1 cellular context compared by ENCODE assay signal in genomic region chr12:123457980-123458779, GRCh38.
TF ChIP-seq lines count a peak whose summit lies in the region.

Gene SNRNP35, plus strand, starts transcription at chr12:123458139. Its CDS starts 7,402 bp downstream, at chr12:123465541.

TF ChIP-seq in GM12878, 131 proteins besides CTCF, POLR2A, EP300 and RAD21 (continued from another document and continues in another):
- TF ChIP-seq SKIL (IDR thresholded peaks at IDR 0.05; ENCODE audit: low read depth, poor library complexity, severe bottlenecking) (peak; percentile 85), DPF2 (IDR thresholded peaks at IDR 0.05) (peak; percentile 51; the same call in 1 of the 2 replicates), RBBP5 (conservative IDR thresholded peaks at IDR 0.05) (peak; percentile 76; the same call in 1 of the 2 replicates), RUNX3 (IDR thresholded peaks at IDR 0.05; ENCODE audit: low read length) (peak; percentile 29), BHLHE40 (IDR thresholded peaks at IDR 0.05; ENCODE audit: borderline replicate concordance in 1 of 2, low read depth in 2 of 2, low read length in 1 of 2) (peak; percentile 26 to 37; a peak in 2 of 4 replicates), SRF (IDR thresholded peaks at IDR 0.05; ENCODE audit: low read depth in 2 of 2, low read length in 2 of 2) (no peak), RELB (IDR thresholded peaks at IDR 0.05; ENCODE audit: low read depth) (peak; percentile 85), ZNF217 (IDR thresholded peaks at IDR 0.05) (peak; percentile 69; the same call in 1 of the 2 replicates), SMC3 (IDR thresholded peaks at IDR 0.05; ENCODE audit: borderline replicate concordance, low read length) (no peak), CREM (IDR thresholded peaks at IDR 0.05; ENCODE audit: low read depth) (peak; percentile 24; the same call in 1 of the 2 replicates), E2F8 (IDR thresholded peaks at IDR 0.05; ENCODE audit: low read depth, partially characterized antibody) (peak; percentile 69), SUPT20H (IDR thresholded peaks at IDR 0.05; ENCODE audit: borderline replicate concordance, control insufficient read depth, low read depth, low read length) (no peak), NKRF (conservative IDR thresholded peaks at IDR 0.05) (peak; percentile 90), POLR2AphosphoS5 (IDR thresholded peaks at IDR 0.05; ENCODE audit: low read length) (peak; percentile 81), HDAC2 (IDR thresholded peaks at IDR 0.05) (no peak), GATAD2B (conservative IDR thresholded peaks at IDR 0.05; ENCODE audit: low read depth) (peak; percentile 54), STAT1 (conservative IDR thresholded peaks at IDR 0.05) (no peak), IKZF1 (conservative IDR thresholded peaks at IDR 0.05) (peak; percentile 93), CHD2 (IDR thresholded peaks at IDR 0.05; ENCODE audit: borderline replicate concordance, low read depth, low read length) (peak; percentile 35; the same call in 1 of the 2 replicates), HSF1 (IDR thresholded peaks at IDR 0.05; ENCODE audit: low read depth, low read length) (no peak), NR2C1 (IDR thresholded peaks at IDR 0.05) (peak; percentile 62), JUND (IDR thresholded peaks at IDR 0.05; ENCODE audit: low read depth, low read length) (no peak), E2F4 (IDR thresholded peaks at IDR 0.05; ENCODE audit: low read depth, low read length) (0 out of 2 replicates have a peak, but pooled peaks have one; percentile 17), EGR1 (IDR thresholded peaks at IDR 0.05; ENCODE audit: borderline replicate concordance in 1 of 2, low read depth in 2 of 2, low read length in 2 of 2) (peak in 1 of 2 experiments; percentile 27; a peak in 1 of 3 replicates), ZBTB4 (CRISPR knock-in tag; IDR thresholded peaks at IDR 0.05) (no peak), SUZ12 (IDR thresholded peaks at IDR 0.05; ENCODE audit: unreplicated experiment) (no peak), FOXM1 (IDR thresholded peaks at IDR 0.05; ENCODE audit: low read depth, low read length) (peak; percentile 17; the same call in 1 of the 2 replicates), MEF2B (IDR thresholded peaks at IDR 0.05; ENCODE audit: partially characterized antibody, poor library complexity, severe bottlenecking) (peak; percentile 38), RAD51 (IDR thresholded peaks at IDR 0.05) (no peak), MYC (IDR thresholded peaks at IDR 0.05; ENCODE audit: insufficient read depth, insufficient read length, insufficient replicate concordance, low read length, severe bottlenecking) (peak; percentile 48), ZNF384 (IDR thresholded peaks at IDR 0.05; ENCODE audit: borderline replicate concordance, low read depth, low read length) (peak; percentile 85), GABPA (IDR thresholded peaks at IDR 0.05; ENCODE audit: low read depth) (peak; percentile 75), YY1 (IDR thresholded peaks at IDR 0.05; ENCODE audit: low read depth, low read length) (peak; percentile 97), ZNF274 (IDR thresholded peaks at IDR 0.05; ENCODE audit: insufficient read depth, insufficient read length) (no peak), HDAC6 (IDR thresholded peaks at IDR 0.05; ENCODE audit: unreplicated experiment) (no peak), CHD1 (IDR thresholded peaks at IDR 0.05; ENCODE audit: low read depth, low read length) (no peak), HDGF (IDR thresholded peaks at IDR 0.05) (0 out of 2 replicates have a peak, but pooled peaks have one; percentile 53), YBX1 (IDR thresholded peaks at IDR 0.05) (no peak), LARP7 (IDR thresholded peaks at IDR 0.05) (peak; percentile 81), EED (IDR thresholded peaks at IDR 0.05; ENCODE audit: low read depth) (peak; percentile 73), SMAD1 (IDR thresholded peaks at IDR 0.05; ENCODE audit: low read depth, partially characterized antibody) (no peak), SIN3A (IDR thresholded peaks at IDR 0.05; ENCODE audit: low read depth, low read length) (no peak; the same call in 1 of the 2 replicates), ZNF24 (IDR thresholded peaks at IDR 0.05) (0 out of 2 replicates have a peak, but pooled peaks have one; percentile 51), NR2C2 (IDR thresholded peaks at IDR 0.05; ENCODE audit: borderline replicate concordance, control insufficient read depth, insufficient read length, low read depth) (no peak), PML (IDR thresholded peaks at IDR 0.05; ENCODE audit: low read length) (peak; percentile 71), SP1 (IDR thresholded peaks at IDR 0.05; ENCODE audit: low read depth, low read length) (peak; percentile 11), NBN (IDR thresholded peaks at IDR 0.05) (peak; percentile 89; the same call in 1 of the 2 replicates), TAF1 (IDR thresholded peaks at IDR 0.05; ENCODE audit: borderline replicate concordance, low read depth, low read length) (peak; percentile 84; the same call in 1 of the 2 replicates), NRF1 (conservative IDR thresholded peaks at IDR 0.05; ENCODE audit: low read depth, low read length) (peak; percentile 79), ZBED1 (IDR thresholded peaks at IDR 0.05; ENCODE audit: borderline replicate concordance) (0 out of 2 replicates have a peak, but pooled peaks have one; percentile 25), TCF3 (IDR thresholded peaks at IDR 0.05; ENCODE audit: borderline replicate concordance, insufficient read depth, low read depth, low read length) (peak; percentile 64; the same call in 1 of the 2 replicates), PKNOX1 (IDR thresholded peaks at IDR 0.05) (peak; percentile 2; the same call in 1 of the 2 replicates)
